Comparison of ENCODE assay signal across 25 cellular contexts in genomic region chr5:89008291-89008690, GRCh38.
"Had no signal": no experiment of that assay in that cellular context is flagged by ENCODE, and none has a peak within 500 bp of the region (broad histone marks: within the 10 kb centered on the region; RNA-seq: fewer than 3 reads in every experiment).

No MANE protein-coding gene starts in this region.

- H3K27me3 ChIP-seq: colonic mucosa, dorsolateral prefrontal cortex, esophagus muscularis mucosa, esophagus squamous epithelium, foreskin keratinocyte, gastrocnemius medialis, gastroesophageal sphincter, heart left ventricle, heart right ventricle had no signal

- ATAC-seq: effector memory CD8-positive, alpha-beta T cell; esophagus mucosa; foreskin keratinocyte; gastrocnemius medialis; gastroesophageal sphincter; heart left ventricle; heart right ventricle had no signal

- DNase-seq: colonic mucosa; cortex of kidney; dermis blood vessel endothelial cell; dorsolateral prefrontal cortex; effector CD4-positive, alpha-beta T cell; effector CD8-positive, alpha-beta T cell; effector memory CD4-positive, alpha-beta T cell; effector memory CD8-positive, alpha-beta T cell; endodermal cell; erythroblast; esophagus squamous epithelium; foreskin fibroblast; foreskin keratinocyte; foreskin melanocyte; gastrocnemius medialis; glutamatergic neuron; head of caudate nucleus; heart left ventricle; heart right ventricle had no signal

- H3K27ac Mint-ChIP-seq: dendritic cell treated with granulocyte-macrophage colony-stimulating factor and Interleukin-4, amounts not matched to agents 40 ng/mL and 50 ng/mL, for 4 days; effector memory CD8-positive, alpha-beta T cell; endodermal cell had no signal

- H3K36me3 ChIP-seq: colonic mucosa, esophagus muscularis mucosa, esophagus squamous epithelium, gastrocnemius medialis, gastroesophageal sphincter, heart left ventricle, heart right ventricle had no signal

- H3K4me1 ChIP-seq: colonic mucosa, esophagus muscularis mucosa, esophagus squamous epithelium, gastrocnemius medialis, gastroesophageal sphincter, heart left ventricle, heart right ventricle had no signal

- H3K4me3 Mint-ChIP-seq: dendritic cell treated with granulocyte-macrophage colony-stimulating factor and Interleukin-4, amounts not matched to agents 40 ng/mL and 50 ng/mL, for 4 days; effector memory CD8-positive, alpha-beta T cell; endodermal cell had no signal

- H3K9me3 ChIP-seq: colonic mucosa, gastrocnemius medialis had no signal

- H3K27me3 Mint-ChIP-seq: dendritic cell treated with granulocyte-macrophage colony-stimulating factor and Interleukin-4, amounts not matched to agents 40 ng/mL and 50 ng/mL, for 4 days; effector memory CD8-positive, alpha-beta T cell had no signal

- H3K27ac ChIP-seq: colonic mucosa, coronary artery, epithelial cell of prostate, esophagus muscularis mucosa, esophagus squamous epithelium, foreskin keratinocyte, gastrocnemius medialis, gastroesophageal sphincter, heart left ventricle, heart right ventricle had no signal

- H3K4me3 ChIP-seq: colonic mucosa, coronary artery, dorsolateral prefrontal cortex, esophagus muscularis mucosa, esophagus squamous epithelium, gastrocnemius medialis, gastroesophageal sphincter, heart left ventricle, heart right ventricle had no signal
